10 cellular contexts compared by ENCODE assay signal in genomic region chr2:111157071-111157661, GRCh38. TPM values are rescaled to one million over a fixed set of nuclear protein-coding genes. Genes with fewer than 3 reads are reported as not detected.
A peak's percentile ranks its signal among the peaks of the same experiment; 100 is the strongest.
DNase-seq lines count a peak whose midpoint lies in the region; ATAC-seq and TF ChIP-seq lines count a peak whose summit lies in the region.
"Had no signal": no experiment of that assay in that cellular context is flagged by ENCODE, and none has a peak within 500 bp of the region (broad histone marks: within the 10 kb centered on the region; RNA-seq: fewer than 3 reads in every experiment).

No MANE protein-coding gene starts in this region.

- no peak for TF ChIP-seq EP300 in ovary (IDR thresholded peaks at IDR 0.05)

- peaks cover 43 to 59% (median 53%) of the 10 kb centered on the region in 4 donors for H3K4me1 Mint-ChIP-seq in naive thymus-derived CD8-positive, alpha-beta T cell

- H3K9ac ChIP-seq in KMS-11 = peak overlapping the region; percentile 40; the same call in 1 of the 2 replicates

- no peak for TF ChIP-seq POLR2A in ovary (IDR thresholded peaks at IDR 0.05)

- peaks cover 0 to 43% (median 1%) of the 10 kb centered on the region in 3 donors for H3K36me3 Mint-ChIP-seq in naive thymus-derived CD8-positive, alpha-beta T cell

- H3K27me3 ChIP-seq in KMS-11 (ENCODE audit: insufficient read depth, low read depth) (no peaks in the 10 kb centered on the region), ovary (no peaks in the 10 kb centered on the region)

- peak; percentile 35 for ATAC-seq in GM21737 (IDR thresholded peaks at IDR 0.05; ENCODE audit: unreplicated experiment)
- peak; percentile 81 to 85 for ATAC-seq in naive thymus-derived CD8-positive, alpha-beta T cell

- in situ Hi-C loops in GM13977 (cut with MboI; ENCODE audit: low pct_unique_long_range_greater_than_20kb, low sequenced_read_pairs, unreplicated experiment) = no loop called here

- H3K4me3 Mint-ChIP-seq in naive thymus-derived CD8-positive, alpha-beta T cell = peak overlapping the region in 8 of 10 donors; percentile 13 to 75 (median 64)

- no peak for TF ChIP-seq CTCF in KMS-11 (conservative IDR thresholded peaks at IDR 0.05; ENCODE audit: low read depth, low read length)
- TF ChIP-seq CTCF in GM13977 (IDR thresholded peaks at IDR 0.05; ENCODE audit: extremely low read depth, insufficient read depth, missing control alignments) = no peak
- TF ChIP-seq CTCF in ovary (IDR thresholded peaks at IDR 0.05) = no peak

- H3K4me3 ChIP-seq in KMS-11 (IDR thresholded peaks at IDR 0.05; ENCODE audit: insufficient read depth, low read depth, low read length) (no peak overlapping the region), ovary (no peak overlapping the region)

- peak overlapping the region; percentile 93 for H3K27ac ChIP-seq in KMS-11
- no peak overlapping the region for H3K27ac ChIP-seq in ovary

- POLR2A ChIA-PET in naive thymus-derived CD8-positive, alpha-beta T cell (lab: Charles Lee) = interaction anchor here (0.6 to 2.3 kb wide), 2 partner anchors 20 to 36 kb away, joined by 3 to 8 read pairs; partner anchors contain the start of gene BCL2L11

- peaks cover 27% of the 10 kb centered on the region; the same call in 1 of the 2 replicates for H3K79me2 ChIP-seq in KMS-11 (ENCODE audit: insufficient read depth, low read depth)

- H2AFZ ChIP-seq in KMS-11 (ENCODE audit: low read depth) = no peak overlapping the region

- H3K9me3 ChIP-seq in ovary = no peaks in the 10 kb centered on the region

- no peaks in the 10 kb centered on the region for H3K27me3 Mint-ChIP-seq in naive thymus-derived CD8-positive, alpha-beta T cell

- H4K20me1 ChIP-seq in KMS-11 (ENCODE audit: insufficient read depth) = no peaks in the 10 kb centered on the region

- DNase-seq in NCI-H748 (lab: John Stamatoyannopoulos, UW; ENCODE audit: unreplicated experiment) (peak; percentile 30), NCI-H748 treated with DMSO at 0.1 percent for 48 hours (lab: John Stamatoyannopoulos, UW) (no peak), GM13977 (ENCODE audit: low spot score) (no peak), GF-D8 (lab: John Stamatoyannopoulos, UW) (no peak), ovary (no peak)
- DNase-seq in naive thymus-derived CD8-positive, alpha-beta T cell = peak in 3 of 10 donors; percentile 43 to 70 (median 64)
- DNase-seq: central memory CD4-positive, alpha-beta T cell; NCI-H1092 had no signal

- intact Hi-C loops in ovary (cut with DNase I) = no loop called here

- H3K36me3 ChIP-seq in KMS-11 (ENCODE audit: insufficient read depth) = no peaks in the 10 kb centered on the region; the same call in 1 of the 2 replicates
- H3K36me3 ChIP-seq in ovary = no peaks in the 10 kb centered on the region

- no peaks in the 10 kb centered on the region for H3K9me3 Mint-ChIP-seq in naive thymus-derived CD8-positive, alpha-beta T cell

- peak overlapping the region; percentile 58 to 96 (median 92) for H3K27ac Mint-ChIP-seq in naive thymus-derived CD8-positive, alpha-beta T cell

- 75 to 77% (median 76%) methylated on average over 5 of the region's 5 CpGs for WGBS in ovary, 3 donors

- H3K4me1 ChIP-seq in KMS-11 (ENCODE audit: low read depth, poor library complexity, severe bottlenecking) = peaks cover 87% of the 10 kb centered on the region
- no peaks in the 10 kb centered on the region for H3K4me1 ChIP-seq in ovary (ENCODE audit: insufficient read depth)

- peak overlapping the region; percentile 67 for H3K4me2 ChIP-seq in KMS-11

RNA-seq across cellular contexts. Expression of gene BCL2L11, which starts 36.5 kb away (rescaled TPM):
- total RNA-seq in naive thymus-derived CD8-positive, alpha-beta T cell = 10 to 100 TPM; 36.0 to 39.8 TPM
- polyA plus RNA-seq in naive thymus-derived CD8-positive, alpha-beta T cell = 10 to 100 TPM in 2 of 3 donors, 1 to 10 TPM in 1; 8.7 to 16.2 (median 10.4) TPM
- 10 to 100 TPM; 16.8 to 34.7 (median 21.2) TPM for total RNA-seq in ovary
- polyA plus RNA-seq in ovary = 10 to 100 TPM; 11.6 to 17.7 TPM
